Comparison of ENCODE assay signal across 1 cellular context in the genomic region with DNA sequence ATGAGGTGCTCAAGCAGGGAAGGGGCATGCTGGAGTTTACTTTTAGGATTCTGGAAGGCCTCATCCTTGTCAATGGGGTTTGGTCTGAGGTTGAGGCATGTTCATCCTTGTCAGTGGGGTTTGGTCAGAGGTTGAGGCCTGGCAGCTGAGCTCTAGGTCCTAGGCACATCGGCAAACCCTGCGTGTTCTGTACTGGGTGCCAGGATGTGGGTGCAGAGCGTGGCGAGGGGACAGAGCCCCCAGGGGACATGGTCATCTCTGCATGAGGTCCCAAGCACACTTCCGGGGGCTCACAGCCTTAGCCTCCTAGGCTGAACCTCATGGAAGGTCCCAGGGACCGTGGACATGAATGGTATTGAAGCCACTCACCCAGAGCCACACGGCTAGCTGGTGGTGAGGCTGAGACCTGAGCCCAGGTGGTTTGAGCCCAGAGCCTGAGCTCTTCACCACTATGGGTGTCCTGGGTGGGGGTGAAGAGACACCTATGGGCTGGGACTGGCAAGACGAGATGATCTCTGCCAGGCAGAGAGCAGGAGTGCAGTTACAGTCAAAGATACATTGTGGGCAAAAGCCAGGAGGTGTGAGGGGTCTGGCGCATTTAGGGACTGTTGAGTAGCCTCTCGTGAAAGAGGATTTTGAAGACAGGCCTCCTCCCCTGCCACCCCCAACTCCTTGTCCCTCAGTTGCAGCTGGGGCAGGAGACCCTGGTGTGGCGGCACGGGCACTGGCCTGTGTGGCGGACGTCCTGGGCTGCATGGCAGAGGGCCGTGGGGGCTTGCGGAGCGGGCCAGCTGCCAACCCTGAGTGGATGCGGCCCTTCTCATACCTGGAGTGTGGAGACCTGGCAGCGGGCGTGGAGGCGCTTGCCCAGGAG.
A peak's percentile ranks its signal among the peaks of the same experiment; 100 is the strongest.
TF ChIP-seq lines count a peak whose summit lies in the region.

No MANE protein-coding gene starts in this region.

TF ChIP-seq in K562, 482 proteins besides CTCF, POLR2A, EP300 and RAD21:
- TF ChIP-seq RBFOX2 (IDR thresholded peaks at IDR 0.05; ENCODE audit: low read depth, low read length): 0 out of 2 replicates have a peak, but pooled peaks have one; percentile 3
- no peak for TF ChIP-seq NBN (IDR thresholded peaks at IDR 0.05; ENCODE audit: low read depth)
